ENCODE assay signal across 1 cellular context in genomic region chr2:237695201-237695780, GRCh38.
TF ChIP-seq lines count a peak whose summit lies in the region.

No MANE protein-coding gene starts in this region.

TF ChIP-seq in HEK293, 187 proteins besides CTCF, POLR2A, EP300 and RAD21 (continued from another document and continues in another):
- peak; percentile 49; the same call in 1 of the 2 replicates for TF ChIP-seq ZNF692 (tag by site-specific recombination; IDR thresholded peaks at IDR 0.05)
- TF ChIP-seq RBAK (tag by site-specific recombination; IDR thresholded peaks at IDR 0.05), result no peak
- TF ChIP-seq ZNF350 (tag by site-specific recombination; IDR thresholded peaks at IDR 0.05), result peak; percentile 99; the same call in 1 of the 2 replicates
- TF ChIP-seq SP7 (tag by site-specific recombination; IDR thresholded peaks at IDR 0.05), result peak; percentile 85
- TF ChIP-seq ATF2 (tag by site-specific recombination; IDR thresholded peaks at IDR 0.05; ENCODE audit: low read depth), result peak; percentile 85
- TF ChIP-seq ZNF621 (tag by site-specific recombination; IDR thresholded peaks at IDR 0.05), result no peak
- TF ChIP-seq WT1 (tag by site-specific recombination; IDR thresholded peaks at IDR 0.05), result peak; percentile 87
- peak; percentile 47; the same call in 1 of the 2 replicates for TF ChIP-seq INSM2 (tag by site-specific recombination; IDR thresholded peaks at IDR 0.05)
- TF ChIP-seq ZBTB20 (tag by site-specific recombination; IDR thresholded peaks at IDR 0.05), result peak; percentile 72
- peak; percentile 91 for TF ChIP-seq ZNF366 (tag by site-specific recombination; conservative IDR thresholded peaks at IDR 0.05)
- peak; percentile 94 for TF ChIP-seq PRDM6 (tag by site-specific recombination; IDR thresholded peaks at IDR 0.05)
- 0 out of 2 replicates have a peak, but pooled peaks have one; percentile 28 for TF ChIP-seq KLF8 (tag by site-specific recombination; IDR thresholded peaks at IDR 0.05)
- TF ChIP-seq ZNF639 (tag by site-specific recombination; IDR thresholded peaks at IDR 0.05), result peak; percentile 79; the same call in 1 of the 2 replicates
- TF ChIP-seq ZBTB48 (tag by site-specific recombination; IDR thresholded peaks at IDR 0.05), result no peak
- no peak for TF ChIP-seq ZBTB26 (tag by site-specific recombination; optimal IDR thresholded peaks at IDR 0.05)
- TF ChIP-seq KLF10 (tag by site-specific recombination; IDR thresholded peaks at IDR 0.05), result peak; percentile 74
- no peak for TF ChIP-seq ZNF175 (tag by site-specific recombination; IDR thresholded peaks at IDR 0.05)
- TF ChIP-seq HIC1 (tag by site-specific recombination; IDR thresholded peaks at IDR 0.05), result no peak
- TF ChIP-seq PRDM2 (tag by site-specific recombination; IDR thresholded peaks at IDR 0.05; ENCODE audit: borderline replicate concordance), result no peak
- TF ChIP-seq ZNF155 (tag by site-specific recombination; IDR thresholded peaks at IDR 0.05), result no peak
- peak; percentile 58 for TF ChIP-seq SP2 (tag by site-specific recombination; IDR thresholded peaks at IDR 0.05)
- no peak for TF ChIP-seq YY1 (tag by site-specific recombination; IDR thresholded peaks at IDR 0.05)
- no peak for TF ChIP-seq ZNF184 (tag by site-specific recombination; IDR thresholded peaks at IDR 0.05)
- TF ChIP-seq ZNF843 (tag by site-specific recombination; IDR thresholded peaks at IDR 0.05), result peak; percentile 84
- TF ChIP-seq ZNF221 (tag by site-specific recombination; IDR thresholded peaks at IDR 0.05; ENCODE audit: borderline replicate concordance), result no peak
- TF ChIP-seq ZNF114 (tag by site-specific recombination; IDR thresholded peaks at IDR 0.05), result no peak
- TF ChIP-seq ZNF629 (tag by site-specific recombination; IDR thresholded peaks at IDR 0.05), result peak; percentile 86
- no peak for TF ChIP-seq ZNF837 (tag by site-specific recombination; IDR thresholded peaks at IDR 0.05)
- no peak for TF ChIP-seq ZNF560 (tag by site-specific recombination; IDR thresholded peaks at IDR 0.05; ENCODE audit: borderline replicate concordance)
- 0 out of 2 replicates have a peak, but pooled peaks have one; percentile 31 for TF ChIP-seq ZNF324 (tag by site-specific recombination; IDR thresholded peaks at IDR 0.05)
- peak; percentile 56; the same call in 1 of the 2 replicates for TF ChIP-seq ZXDB (tag by site-specific recombination; IDR thresholded peaks at IDR 0.05)
- peak; percentile 57; the same call in 1 of the 2 replicates for TF ChIP-seq ZFP69B (tag by site-specific recombination; IDR thresholded peaks at IDR 0.05)
- TF ChIP-seq ZNF23 (tag by site-specific recombination; IDR thresholded peaks at IDR 0.05; ENCODE audit: borderline replicate concordance), result no peak
- peak; percentile 89 for TF ChIP-seq ZNF362 (tag by site-specific recombination; IDR thresholded peaks at IDR 0.05)
- TF ChIP-seq ZSCAN16 (tag by site-specific recombination; IDR thresholded peaks at IDR 0.05), result no peak
- TF ChIP-seq ZNF112 (tag by site-specific recombination; IDR thresholded peaks at IDR 0.05), result no peak
- TF ChIP-seq GLIS1 (tag by site-specific recombination; IDR thresholded peaks at IDR 0.05), result peak; percentile 43
- peak; percentile 21 for TF ChIP-seq SETDB1 (IDR thresholded peaks at IDR 0.05; ENCODE audit: insufficient read length, low read length)
- no peak for TF ChIP-seq ZNF274 (IDR thresholded peaks at IDR 0.05; ENCODE audit: low read length)
- no peak for TF ChIP-seq ZNF274 (tag by site-specific recombination; IDR thresholded peaks at IDR 0.05; ENCODE audit: borderline replicate concordance)
